In the genomic region with DNA sequence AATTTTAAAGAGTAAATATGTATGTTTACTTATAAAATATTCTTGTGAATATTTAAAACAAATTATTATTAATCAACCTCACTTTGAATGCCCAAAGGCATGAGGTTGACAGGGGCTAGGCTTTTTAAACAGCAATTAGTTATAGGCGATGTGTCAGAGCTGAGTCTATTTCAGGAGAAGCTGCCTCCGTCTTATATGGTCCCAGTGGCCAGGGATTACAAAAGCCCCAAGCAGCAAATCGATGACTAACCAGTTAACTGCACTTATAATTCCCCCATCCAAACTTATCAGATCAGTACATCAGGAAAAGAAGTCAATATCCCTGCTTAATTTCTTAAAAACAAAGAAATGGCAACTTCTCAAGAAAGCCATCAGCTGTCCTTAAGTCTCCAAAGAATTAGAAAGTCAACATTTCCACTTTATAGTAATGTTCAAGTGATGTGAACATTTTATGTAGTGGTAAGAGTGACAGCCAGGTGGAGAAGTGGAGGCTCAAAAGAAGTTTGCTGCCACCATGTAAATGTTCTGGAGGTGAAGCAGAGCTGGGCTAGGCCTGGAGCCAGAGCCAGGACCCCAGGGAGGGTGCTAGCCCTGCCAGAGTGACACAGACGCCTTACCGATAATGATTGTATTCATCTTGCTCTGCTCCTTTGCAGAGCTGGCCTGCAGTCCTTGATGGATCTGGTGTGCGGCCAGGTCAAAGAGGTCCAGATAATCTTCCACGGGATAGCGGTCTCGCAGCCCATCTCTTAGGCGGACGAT, we compare ENCODE assay signal across 21 cellular contexts. TPM values are rescaled to one million over a fixed set of nuclear protein-coding genes. Genes with fewer than 3 reads are reported as not detected.
DNase-seq lines count a peak whose midpoint lies in the region; ATAC-seq and TF ChIP-seq lines count a peak whose summit lies in the region.
"Had no signal": no experiment of that assay in that cellular context is flagged by ENCODE, and none has a peak within 500 bp of the region (broad histone marks: within the 10 kb centered on the region; RNA-seq: fewer than 3 reads in every experiment).

No MANE protein-coding gene starts in this region.

- H3K9me3 Mint-ChIP-seq in chondrocyte (ENCODE audit: low read depth) (no peaks in the 10 kb centered on the region), memory B cell (no peaks in the 10 kb centered on the region)
- H3K9me3 Mint-ChIP-seq: activated naive CD8-positive, alpha-beta T cell treated with anti-CD3 and anti-CD28 coated beads, Interleukin-2, amount 10 ng/mL, durations not matched to agents 7 days and 5 days; naive B cell had no signal

- H3K36me3 Mint-ChIP-seq in chondrocyte (ENCODE audit: low read depth) = peaks cover 41% of the 10 kb centered on the region
- H3K36me3 Mint-ChIP-seq in memory B cell = peaks cover 21% of the 10 kb centered on the region
- H3K36me3 Mint-ChIP-seq: activated naive CD8-positive, alpha-beta T cell treated with anti-CD3 and anti-CD28 coated beads, Interleukin-2, amount 10 ng/mL, durations not matched to agents 7 days and 5 days had no signal

- H3K4me1 Mint-ChIP-seq in chondrocyte (ENCODE audit: low read depth) (peaks cover 4% of the 10 kb centered on the region), memory B cell (peaks cover 33% of the 10 kb centered on the region)

- TF ChIP-seq CTCF in chondrocyte (IDR thresholded peaks at IDR 0.05) = no peak

- DNase-seq in AG20443 (ENCODE audit: low spot score) (peak; percentile 46), ELR (ENCODE audit: low read depth) (peak; percentile 40), chondrocyte (ENCODE audit: low spot score) (peak; percentile 41), memory B cell (ENCODE audit: low spot score in 2 of 2) (no peak), NCI-H345 treated with DMSO at 0.1 percent for 48 hours (lab: John Stamatoyannopoulos, UW; ENCODE audit: unreplicated experiment) (no peak)
- DNase-seq: activated CD4-positive, alpha-beta T cell treated with anti-CD3 and anti-CD28 coated beads for 4 hours; activated naive CD8-positive, alpha-beta T cell treated with anti-CD3 and anti-CD28 coated beads, Interleukin-2, amount 10 ng/mL, durations not matched to agents 7 days and 5 days; body of pancreas; colonic mucosa; COR-L47; gastrocnemius medialis; islet precursor cell; naive B cell; NCI-H146; NCI-H2171 treated with DMSO at 0.1 percent for 48 hours; NCI-H526 treated with DMSO at 0.1 percent for 48 hours; Right ventricle myocardium superior; stimulated activated CD8-positive, alpha-beta memory T cell treated with anti-CD3 and anti-CD28 coated beads, Interleukin-4, amount 100 ng/mL, for 48 hours had no signal

- H3K27ac Mint-ChIP-seq in chondrocyte (ENCODE audit: unreplicated experiment) (no peak overlapping the region), memory B cell (peak overlapping the region; percentile 79)
- H3K27ac Mint-ChIP-seq: activated naive CD8-positive, alpha-beta T cell treated with anti-CD3 and anti-CD28 coated beads, Interleukin-2, amount 10 ng/mL, durations not matched to agents 7 days and 5 days had no signal

- no peak for ATAC-seq in memory B cell (ENCODE audit: low read depth)
- no peak for ATAC-seq in GM21723 (IDR thresholded peaks at IDR 0.05; ENCODE audit: unreplicated experiment)
- no peak for ATAC-seq in GM19463 (IDR thresholded peaks at IDR 0.05; ENCODE audit: unreplicated experiment)
- ATAC-seq: body of pancreas, gastrocnemius medialis, HCT116 had no signal

- H3K27me3 Mint-ChIP-seq in chondrocyte (ENCODE audit: low read depth) (no peaks in the 10 kb centered on the region), memory B cell (no peaks in the 10 kb centered on the region)
- H3K27me3 Mint-ChIP-seq: naive B cell had no signal

- H3K4me3 Mint-ChIP-seq in chondrocyte (ENCODE audit: unreplicated experiment) (no peak overlapping the region), memory B cell (no peak overlapping the region)
- H3K4me3 Mint-ChIP-seq: activated naive CD8-positive, alpha-beta T cell treated with anti-CD3 and anti-CD28 coated beads, Interleukin-2, amount 10 ng/mL, durations not matched to agents 7 days and 5 days had no signal

RNA-seq across cellular contexts. Expression of gene CHST15, which starts 51.5 kb away (rescaled TPM):
- total RNA-seq in chondrocyte = 26.1 to 43.8 TPM (median 42.8 TPM) in 3 replicates

Comparison
In these comparisons a context has a peak if more than half of its experiments do, and no peak if none do; other contexts are left out.
1. DNase-seq: peak in AG20443 (single experiment), ELR (single experiment) and chondrocyte (single experiment); none in memory B cell (0 of 2) and NCI-H345 treated with DMSO at 0.1 percent for 48 hours (single experiment).